In genomic region chr1:20312818-20313217, GRCh38 we compare ENCODE assay signal across 28 cellular contexts. TPM values are rescaled to one million over a fixed set of nuclear protein-coding genes. Genes with fewer than 3 reads are reported as not detected.
"Had no signal": no experiment of that assay in that cellular context is flagged by ENCODE, and none has a peak within 500 bp of the region (broad histone marks: within the 10 kb centered on the region; RNA-seq: fewer than 3 reads in every experiment).

No MANE protein-coding gene starts in this region.

- H3K27me3 ChIP-seq: testis, thyroid gland, tibial nerve, transverse colon, upper lobe of left lung, upper lobe of right lung, uterus, vagina had no signal

- H3K4me3 ChIP-seq: stomach, suprapubic skin, testis, thoracic aorta, thyroid gland, tibial artery, tibial nerve, transverse colon, upper lobe of left lung, upper lobe of right lung, uterus, vagina had no signal

- DNase-seq: stimulated activated CD4-positive, alpha-beta T cell treated with anti-CD3 and anti-CD28 coated beads, Interleukin-2, amount 100 ng/mL, for 48 hours; stimulated activated CD4-positive, alpha-beta T cell treated with anti-CD3 and anti-CD28 coated beads, Interleukin-4, amount 100 ng/mL, for 1 hour; stimulated activated CD4-positive, alpha-beta T cell treated with anti-CD3 and anti-CD28 coated beads, Interleukin-4, amount 100 ng/mL, for 24 hours; stimulated activated CD4-positive, alpha-beta T cell treated with anti-CD3 and anti-CD28 coated beads, Interleukin-4, amount 100 ng/mL, for 4 hours; stimulated activated CD8-positive, alpha-beta memory T cell treated with anti-CD3 and anti-CD28 coated beads, Interleukin-4, amount 100 ng/mL, for 48 hours; stimulated activated naive B cell treated with anti-CD40 and anti-IgM and Interleukin-4, amounts not matched to agents 10 μg/mL and 1 μg/mL and 100 μg/mL, for 72 hours; stimulated activated naive CD4-positive, alpha-beta T cell; stimulated activated naive CD4-positive, alpha-beta T cell treated with Interleukin-2 at 50 U/mL for 16 hours; stimulated activated naive CD8-positive, alpha-beta T cell treated with anti-CD3 and anti-CD28 coated beads, Interleukin-15, amount 100 ng/mL, for 72 hours; stimulated activated naive CD8-positive, alpha-beta T cell treated with anti-CD3 and anti-CD28 coated beads, Interleukin-15, Interleukin-2, amounts not matched to agents 100 U/mL and 50 U/mL, for 24 hours; stomach; substantia nigra; testis; thyroid gland; tibial artery; transverse colon; trophoblast cell; upper lobe of left lung; upper lobe of right lung; uterus had no signal

- H3K36me3 ChIP-seq: stomach, suprapubic skin, thoracic aorta, thyroid gland, tibial artery, tibial nerve, transverse colon, upper lobe of left lung, upper lobe of right lung, uterus, vagina had no signal

- H3K27ac ChIP-seq: stomach, suprapubic skin, testis, thoracic aorta, thyroid gland, tibial artery, tibial nerve, transverse colon, upper lobe of left lung, upper lobe of right lung, uterus, vagina had no signal

- H3K9me3 ChIP-seq: stomach, suprapubic skin, testis, thoracic aorta, thyroid gland, tibial artery, tibial nerve, transverse colon, upper lobe of left lung, upper lobe of right lung, uterus, vagina had no signal

- ATAC-seq: stimulated activated effector memory CD8-positive, alpha-beta T cell treated with anti-CD3 and anti-CD28 coated beads, Interleukin-12 subunit alpha, Interleukin-12 subunit beta, amount 100 ng/mL, for 72 hours; stimulated activated memory B cell treated with anti-CD40 and anti-IgM and Interleukin-4, amounts not matched to agents 10 μg/mL and 1 μg/mL and 100 μg/mL, for 72 hours; stimulated activated naive B cell treated with anti-CD40 and anti-IgM and Interleukin-4, amounts not matched to agents 10 μg/mL and 1 μg/mL and 100 μg/mL, for 72 hours; stimulated activated naive CD8-positive, alpha-beta T cell treated with anti-CD3 and anti-CD28 coated beads, Interleukin-15, amount 100 ng/mL, for 72 hours; stimulated activated naive CD8-positive, alpha-beta T cell treated with anti-CD3 and anti-CD28 coated beads, Interleukin-15, Interleukin-2, amounts not matched to agents 100 U/mL and 50 U/mL, for 24 hours; upper lobe of right lung had no signal

- FAIRE-seq: urothelium cell line had no signal

- H3K4me1 ChIP-seq: stomach, suprapubic skin, testis, thyroid gland, tibial artery, tibial nerve, transverse colon, upper lobe of left lung, upper lobe of right lung, uterus, vagina had no signal

RNA-seq across cellular contexts. Expression of gene VWA5B1, which starts 22.1 kb away (rescaled TPM):
- total RNA-seq: stomach, subcutaneous adipose tissue, thoracic aorta, tibial nerve, transverse colon, vagina had no signal
- polyA plus RNA-seq: stomach had no signal
